Comparison of ENCODE assay signal across 1 cellular context in the genomic region with DNA sequence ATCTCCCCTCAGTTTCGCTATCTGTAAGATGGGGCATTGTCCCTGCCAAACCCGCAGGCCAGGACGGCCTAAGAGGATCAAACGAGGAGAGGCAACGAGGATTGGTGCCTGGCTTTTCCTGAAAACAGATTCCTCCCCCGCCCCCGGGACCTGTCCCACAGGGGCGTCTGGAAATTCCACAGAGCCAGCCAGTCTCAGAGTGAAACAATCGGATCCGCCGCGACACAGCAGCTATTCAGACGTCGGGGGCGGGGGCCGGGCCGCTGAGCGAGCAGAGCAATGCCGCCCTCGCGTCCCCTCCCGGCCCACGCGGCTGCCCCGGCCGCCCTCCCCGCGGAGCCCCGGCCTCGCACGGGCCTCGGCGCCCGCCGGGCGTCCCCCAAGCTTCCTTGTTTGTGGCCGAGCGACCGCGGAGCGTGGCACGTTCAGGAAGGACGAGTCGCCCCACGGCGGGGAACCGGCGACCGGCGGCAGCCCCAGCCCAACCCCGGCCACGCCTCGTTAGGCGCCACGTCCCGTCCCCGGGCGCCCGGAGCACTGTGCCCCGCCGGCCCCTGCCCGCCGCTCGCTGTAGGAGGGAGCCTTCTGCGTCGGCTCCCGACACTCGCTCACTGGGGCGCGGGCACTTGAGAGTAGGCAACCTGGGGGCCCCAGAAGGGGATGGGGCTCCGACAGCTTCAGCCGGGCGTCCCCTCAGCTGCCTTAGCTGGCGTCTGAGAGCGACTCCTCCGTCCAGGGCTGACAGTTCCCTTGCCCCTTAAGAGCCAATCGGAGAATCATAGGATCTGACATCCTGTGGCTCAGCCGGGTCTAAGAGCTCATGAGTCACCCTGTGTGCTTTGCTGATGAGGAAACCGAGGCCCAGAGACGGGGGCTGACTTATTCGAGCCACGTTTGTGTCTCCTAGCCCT.
TF ChIP-seq lines count a peak whose summit lies in the region.

No MANE protein-coding gene starts in this region.

TF ChIP-seq in K562, 482 proteins besides CTCF, POLR2A, EP300 and RAD21 (continues in another document):
- TF ChIP-seq ZNF263 (CRISPR knock-in tag; IDR thresholded peaks at IDR 0.05; ENCODE audit: borderline replicate concordance) (no peak), ZNF592 (IDR thresholded peaks at IDR 0.05) (peak; percentile 68; the same call in 1 of the 2 replicates), HNRNPH1 (optimal IDR thresholded peaks at IDR 0.05; ENCODE audit: low read depth, low read length) (no peak), L3MBTL2 (IDR thresholded peaks at IDR 0.05) (peak; percentile 69; the same call in 1 of the 2 replicates), KDM1A (IDR thresholded peaks at IDR 0.05) (peak in 1 of 2 experiments; percentile 30; a peak in 1 of 4 replicates), BHLHE40 (IDR thresholded peaks at IDR 0.05; ENCODE audit: low read length) (peak; percentile 43; the same call in 1 of the 2 replicates), ZZZ3 (IDR thresholded peaks at IDR 0.05) (no peak), SMARCE1 (IDR thresholded peaks at IDR 0.05) (0 out of 2 replicates have a peak, but pooled peaks have one; percentile 18), MYC (IDR thresholded peaks at IDR 0.05; ENCODE audit: low read depth, low read length) (no peak), MYC (CRISPR knock-in tag; IDR thresholded peaks at IDR 0.05; ENCODE audit: borderline replicate concordance, low read depth) (no peak), TARDBP (IDR thresholded peaks at IDR 0.05) (no peak), CBX1 (IDR thresholded peaks at IDR 0.05; ENCODE audit: low read depth) (no peak), ZBTB33 (CRISPR knock-in tag; IDR thresholded peaks at IDR 0.05) (no peak), JUND (IDR thresholded peaks at IDR 0.05; ENCODE audit: borderline replicate concordance, low read depth, low read length) (peak; percentile 32; the same call in 1 of the 2 replicates), JUND (tag; IDR thresholded peaks at IDR 0.05; ENCODE audit: borderline replicate concordance, low read depth, low read length) (no peak), ZNF316 (IDR thresholded peaks at IDR 0.05) (no peak), E2F6 (IDR thresholded peaks at IDR 0.05; ENCODE audit: borderline replicate concordance in 1 of 2, extremely low read depth in 1 of 2, insufficient read depth in 1 of 2, insufficient read length in 1 of 2, low read depth in 1 of 2, low read length in 1 of 2, poor library complexity in 1 of 2, severe bottlenecking in 1 of 2) (peak in 1 of 2 experiments; percentile 64), UBTF (IDR thresholded peaks at IDR 0.05; ENCODE audit: borderline replicate concordance in 1 of 2, low read depth in 2 of 2, low read length in 2 of 2) (peak in 1 of 2 experiments; percentile 70; a peak in 1 of 4 replicates), ZNF175 (CRISPR knock-in tag; IDR thresholded peaks at IDR 0.05; ENCODE audit: low read depth) (no peak), RBFOX2 (IDR thresholded peaks at IDR 0.05; ENCODE audit: low read depth, low read length) (peak; percentile 61), MED1 (CRISPR knock-in tag; IDR thresholded peaks at IDR 0.05; ENCODE audit: borderline replicate concordance) (no peak), RB1 (IDR thresholded peaks at IDR 0.05; ENCODE audit: low read depth) (peak; percentile 45; the same call in 1 of the 2 replicates), SMAD4 (CRISPR knock-in tag; conservative IDR thresholded peaks at IDR 0.05) (peak; percentile 42; the same call in 1 of the 2 replicates), NFATC3 (IDR thresholded peaks at IDR 0.05) (no peak), FOSL1 (tag; conservative IDR thresholded peaks at IDR 0.05) (peak; percentile 59), CREB3L1 (IDR thresholded peaks at IDR 0.05; ENCODE audit: borderline replicate concordance, low read depth) (peak; percentile 37; the same call in 1 of the 2 replicates), CXXC5 (CRISPR knock-in tag; IDR thresholded peaks at IDR 0.05) (peak; percentile 61), FOXA3 (CRISPR knock-in tag; conservative IDR thresholded peaks at IDR 0.05 in 1 of 2, IDR thresholded peaks at IDR 0.05 in 1 of 2) (no peak), FOXA1 (IDR thresholded peaks at IDR 0.05; ENCODE audit: borderline replicate concordance) (no peak), BRF2 (IDR thresholded peaks at IDR 0.05; ENCODE audit: borderline replicate concordance, insufficient read depth, insufficient read length) (no peak)
- TF ChIP-seq, protein P1, sequence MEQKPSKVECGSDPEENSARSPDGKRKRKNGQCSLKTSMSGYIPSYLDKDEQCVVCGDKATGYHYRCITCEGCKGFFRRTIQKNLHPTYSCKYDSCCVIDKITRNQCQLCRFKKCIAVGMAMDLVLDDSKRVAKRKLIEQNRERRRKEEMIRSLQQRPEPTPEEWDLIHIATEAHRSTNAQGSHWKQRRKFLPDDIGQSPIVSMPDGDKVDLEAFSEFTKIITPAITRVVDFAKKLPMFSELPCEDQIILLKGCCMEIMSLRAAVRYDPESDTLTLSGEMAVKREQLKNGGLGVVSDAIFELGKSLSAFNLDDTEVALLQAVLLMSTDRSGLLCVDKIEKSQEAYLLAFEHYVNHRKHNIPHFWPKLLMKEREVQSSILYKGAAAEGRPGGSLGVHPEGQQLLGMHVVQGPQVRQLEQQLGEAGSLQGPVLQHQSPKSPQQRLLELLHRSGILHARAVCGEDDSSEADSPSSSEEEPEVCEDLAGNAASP (IDR thresholded peaks at IDR 0.05), result no peak
- TF ChIP-seq, protein P2, sequence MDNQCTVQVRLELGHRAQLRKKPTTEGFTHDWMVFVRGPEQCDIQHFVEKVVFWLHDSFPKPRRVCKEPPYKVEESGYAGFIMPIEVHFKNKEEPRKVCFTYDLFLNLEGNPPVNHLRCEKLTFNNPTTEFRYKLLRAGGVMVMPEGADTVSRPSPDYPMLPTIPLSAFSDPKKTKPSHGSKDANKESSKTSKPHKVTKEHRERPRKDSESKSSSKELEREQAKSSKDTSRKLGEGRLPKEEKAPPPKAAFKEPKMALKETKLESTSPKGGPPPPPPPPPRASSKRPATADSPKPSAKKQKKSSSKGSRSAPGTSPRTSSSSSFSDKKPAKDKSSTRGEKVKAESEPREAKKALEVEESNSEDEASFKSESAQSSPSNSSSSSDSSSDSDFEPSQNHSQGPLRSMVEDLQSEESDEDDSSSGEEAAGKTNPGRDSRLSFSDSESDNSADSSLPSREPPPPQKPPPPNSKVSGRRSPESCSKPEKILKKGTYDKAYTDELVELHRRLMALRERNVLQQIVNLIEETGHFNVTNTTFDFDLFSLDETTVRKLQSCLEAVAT (IDR thresholded peaks at IDR 0.05), result 0 out of 4 replicates have a peak, but pooled peaks of 1 of the 2 experiments have one; percentile 33
- TF ChIP-seq, protein P3, sequence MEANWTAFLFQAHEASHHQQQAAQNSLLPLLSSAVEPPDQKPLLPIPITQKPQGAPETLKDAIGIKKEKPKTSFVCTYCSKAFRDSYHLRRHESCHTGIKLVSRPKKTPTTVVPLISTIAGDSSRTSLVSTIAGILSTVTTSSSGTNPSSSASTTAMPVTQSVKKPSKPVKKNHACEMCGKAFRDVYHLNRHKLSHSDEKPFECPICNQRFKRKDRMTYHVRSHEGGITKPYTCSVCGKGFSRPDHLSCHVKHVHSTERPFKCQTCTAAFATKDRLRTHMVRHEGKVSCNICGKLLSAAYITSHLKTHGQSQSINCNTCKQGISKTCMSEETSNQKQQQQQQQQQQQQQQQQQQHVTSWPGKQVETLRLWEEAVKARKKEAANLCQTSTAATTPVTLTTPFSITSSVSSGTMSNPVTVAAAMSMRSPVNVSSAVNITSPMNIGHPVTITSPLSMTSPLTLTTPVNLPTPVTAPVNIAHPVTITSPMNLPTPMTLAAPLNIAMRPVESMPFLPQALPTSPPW (CRISPR knock-in tag; IDR thresholded peaks at IDR 0.05), result peak; percentile 44; the same call in 1 of the 2 replicates
- TF ChIP-seq, protein P4, sequence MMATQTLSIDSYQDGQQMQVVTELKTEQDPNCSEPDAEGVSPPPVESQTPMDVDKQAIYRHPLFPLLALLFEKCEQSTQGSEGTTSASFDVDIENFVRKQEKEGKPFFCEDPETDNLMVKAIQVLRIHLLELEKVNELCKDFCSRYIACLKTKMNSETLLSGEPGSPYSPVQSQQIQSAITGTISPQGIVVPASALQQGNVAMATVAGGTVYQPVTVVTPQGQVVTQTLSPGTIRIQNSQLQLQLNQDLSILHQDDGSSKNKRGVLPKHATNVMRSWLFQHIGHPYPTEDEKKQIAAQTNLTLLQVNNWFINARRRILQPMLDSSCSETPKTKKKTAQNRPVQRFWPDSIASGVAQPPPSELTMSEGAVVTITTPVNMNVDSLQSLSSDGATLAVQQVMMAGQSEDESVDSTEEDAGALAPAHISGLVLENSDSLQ (IDR thresholded peaks at IDR 0.05), result peak; percentile 20; the same call in 1 of the 2 replicates
